Comparison of ENCODE assay signal across 9 cellular contexts in the genomic region with DNA sequence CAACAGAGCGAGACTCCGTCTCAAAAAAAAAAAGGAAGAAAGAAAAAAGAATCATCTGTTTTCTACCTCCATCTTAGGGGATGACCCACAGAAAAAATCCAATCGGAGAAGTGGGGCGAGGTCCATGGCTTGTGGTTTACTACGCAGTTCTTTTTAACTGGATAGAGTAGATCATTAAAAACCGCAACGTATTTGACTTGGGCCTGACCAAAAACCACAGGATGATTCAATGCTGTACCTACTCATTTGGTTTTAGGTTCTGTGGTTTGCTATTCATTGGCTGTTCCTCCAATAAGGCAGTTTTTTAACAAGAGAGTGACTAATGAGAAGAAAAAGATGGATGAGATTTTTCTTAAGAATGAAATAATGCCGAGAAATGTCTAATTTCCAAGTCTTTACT.
A peak's percentile ranks its signal among the peaks of the same experiment; 100 is the strongest.
DNase-seq lines count a peak whose midpoint lies in the region; ATAC-seq and TF ChIP-seq lines count a peak whose summit lies in the region.
"Had no signal": no experiment of that assay in that cellular context is flagged by ENCODE, and none has a peak within 500 bp of the region (broad histone marks: within the 10 kb centered on the region; RNA-seq: fewer than 3 reads in every experiment).

No MANE protein-coding gene starts in this region.

- no peaks in the 10 kb centered on the region for H3K9me3 ChIP-seq in tibial nerve
- H3K9me3 ChIP-seq in left lung: no peaks in the 10 kb centered on the region

- no peaks in the 10 kb centered on the region for H3K36me3 ChIP-seq in tibial nerve
- no peaks in the 10 kb centered on the region for H3K36me3 ChIP-seq in left lung

- DNase-seq in KBM-7 (peak; percentile 50), fibroblast of the aortic adventitia (ENCODE audit: low read depth) (peak; percentile 11), GM19240 (ENCODE audit: insufficient read length, low spot score) (no peak), G401 (ENCODE audit: low spot score) (no peak), tibial nerve (ENCODE audit: low spot score in 2 of 2) (no peak), left lung (no peak)
- DNase-seq: occipital lobe had no signal

- TF ChIP-seq CTCF in fibroblast of the aortic adventitia (IDR thresholded peaks at IDR 0.05; ENCODE audit: insufficient read depth, low read length) (no peak), tibial nerve (IDR thresholded peaks at IDR 0.05) (no peak), left lung (IDR thresholded peaks at IDR 0.05) (no peak)

- H3K4me3 ChIP-seq in fibroblast of the aortic adventitia (ENCODE audit: low read depth, low read length) (no peak overlapping the region), tibial nerve (no peak overlapping the region), left lung (no peak overlapping the region)

- in situ Hi-C loops in KBM-7 (cut with MboI; ENCODE audit: low pct_unique_long_range_greater_than_20kb, low sequenced_read_pairs) (no loop called here), G401 (cut with HindIII; ENCODE audit: low sequenced_read_pairs) (no loop called here)

- H3K27me3 ChIP-seq in tibial nerve (no peaks in the 10 kb centered on the region), left lung (no peaks in the 10 kb centered on the region)

- ATAC-seq in GM18517 (IDR thresholded peaks at IDR 0.05; ENCODE audit: unreplicated experiment) (peak; percentile 76), GM21825 (IDR thresholded peaks at IDR 0.05; ENCODE audit: unreplicated experiment) (peak; percentile 94), left lung (no peak)

- 87 to 88% methylated on average over 8 of the region's 8 CpGs for WGBS in tibial nerve, 2 donors

- no peaks in the 10 kb centered on the region for H3K4me1 ChIP-seq in tibial nerve
- H3K4me1 ChIP-seq in left lung: no peaks in the 10 kb centered on the region

- intact Hi-C loops in left lung (cut with DNase I): no loop called here

- H3K27ac ChIP-seq in tibial nerve (no peak overlapping the region), left lung (no peak overlapping the region)

- TF ChIP-seq POLR2A in tibial nerve (IDR thresholded peaks at IDR 0.05): no peak

- TF ChIP-seq EP300 in tibial nerve (IDR thresholded peaks at IDR 0.05): no peak

Comparison
In these comparisons a context has a peak if more than half of its experiments do, and no peak if none do; other contexts are left out.
1. DNase-seq: peak in KBM-7 (single experiment) and fibroblast of the aortic adventitia (single experiment); none in GM19240 (single experiment), G401 (single experiment), tibial nerve (0 of 2) and left lung (0 of 2).